Comparison of ENCODE assay signal across 18 cellular contexts in genomic region chr7:98923512-98923911, GRCh38. TPM values are rescaled to one million over a fixed set of nuclear protein-coding genes. Genes with fewer than 3 reads are reported as not detected.
DNase-seq lines count a peak whose midpoint lies in the region; ATAC-seq and TF ChIP-seq lines count a peak whose summit lies in the region.
"Had no signal": no experiment of that assay in that cellular context is flagged by ENCODE, and none has a peak within 500 bp of the region (broad histone marks: within the 10 kb centered on the region; RNA-seq: fewer than 3 reads in every experiment).

No MANE protein-coding gene starts in this region.

- no peaks in the 10 kb centered on the region for H4K20me1 ChIP-seq in mammary epithelial cell (ENCODE audit: insufficient read depth, low read length)

- WGBS in mammary epithelial cell (ENCODE audit: low coverage, missing lambda C conversion rate) = 77% methylated on average over 5 of the region's 5 CpGs

- BruUV-seq in MCF 10A (replicated peaks; lab: Mats Ljungman, UMichigan) (no TSS peak), mammary epithelial cell (replicated peaks; lab: Mats Ljungman, UMichigan) (no TSS peak)

- H3K4me3 Mint-ChIP-seq in MCF 10A (ENCODE audit: unreplicated experiment) = no peak overlapping the region
- no peak overlapping the region for H3K4me3 Mint-ChIP-seq in T-helper 17 cell
- H3K4me3 Mint-ChIP-seq in stimulated activated effector memory CD8-positive, alpha-beta T cell treated with anti-CD3 and anti-CD28 coated beads, Interleukin-12 subunit alpha, Interleukin-12 subunit beta, amount 100 ng/mL, for 72 hours = no peak overlapping the region
- H3K4me3 Mint-ChIP-seq: CD8-positive, alpha-beta T cell had no signal

- POLR2A ChIA-PET in MCF 10A (lab: Yijun Ruan, JAX) = no interaction called here

- H3K4me1 ChIP-seq in mammary epithelial cell (ENCODE audit: insufficient read depth, low read length) = no peaks in the 10 kb centered on the region
- H3K4me1 ChIP-seq: BLaER1 had no signal

- H3K4me2 ChIP-seq in mammary epithelial cell (ENCODE audit: insufficient read depth, low read depth, low read length) = no peak overlapping the region
- H3K4me2 ChIP-seq: BLaER1 had no signal

- H3K27me3 ChIP-seq in mammary epithelial cell (ENCODE audit: insufficient read depth, low read length) = no peaks in the 10 kb centered on the region
- H3K27me3 ChIP-seq: BLaER1 had no signal

- intact Hi-C loops in MCF 10A (cut with micrococcal nuclease) = no loop called here
- intact Hi-C loops in mammary epithelial cell (cut with micrococcal nuclease) = no loop called here

- H3K4me1 Mint-ChIP-seq in MCF 10A (ENCODE audit: insufficient read depth, unreplicated experiment) (peaks cover 11% of the 10 kb centered on the region), T-helper 17 cell (no peaks in the 10 kb centered on the region)
- peaks cover 14% of the 10 kb centered on the region for H3K4me1 Mint-ChIP-seq in stimulated activated effector memory CD8-positive, alpha-beta T cell treated with anti-CD3 and anti-CD28 coated beads, Interleukin-12 subunit alpha, Interleukin-12 subunit beta, amount 100 ng/mL, for 72 hours
- H3K4me1 Mint-ChIP-seq: H9 had no signal

- no peak for TF ChIP-seq CTCF in MCF 10A (IDR thresholded peaks at IDR 0.05; ENCODE audit: unreplicated experiment)
- TF ChIP-seq CTCF in mammary epithelial cell (conservative IDR thresholded peaks at IDR 0.05 in 1 of 2, IDR thresholded peaks at IDR 0.05 in 1 of 2; ENCODE audit: extremely low read depth in 1 of 2, insufficient read depth in 1 of 2, low read depth in 1 of 2, low read length in 2 of 2) = no peak
- no peak for TF ChIP-seq CTCF in GM13976 (IDR thresholded peaks at IDR 0.05; ENCODE audit: borderline replicate concordance, control extremely low read depth, extremely low read depth, insufficient read depth, missing control alignments)

- CTCF ChIA-PET in MCF 10A (lab: Yijun Ruan, JAX) (interaction anchor here (0.6 to 1.2 kb wide), 5 partner anchors 22 to 502 kb away, joined by 3 to 4 read pairs (median 3); no protein-coding TSS in a partner anchor), mammary epithelial cell (lab: Charles Lee; ENCODE audit: low non-redundant PET) (no interaction called here)

- H3K4me3 ChIP-seq in mammary epithelial cell (replicated peaks in 1 of 3; ENCODE audit: insufficient read depth in 1 of 3, low read depth in 2 of 3, low read length in 3 of 3) = no peak overlapping the region
- H3K4me3 ChIP-seq: BLaER1, GM12878 had no signal

- H3K27ac Mint-ChIP-seq in MCF 10A (ENCODE audit: low read depth, unreplicated experiment) (peak overlapping the region; percentile 23), T-helper 17 cell (peak overlapping the region; percentile 51)
- peak overlapping the region; percentile 69 for H3K27ac Mint-ChIP-seq in stimulated activated effector memory CD8-positive, alpha-beta T cell treated with anti-CD3 and anti-CD28 coated beads, Interleukin-12 subunit alpha, Interleukin-12 subunit beta, amount 100 ng/mL, for 72 hours
- H3K27ac Mint-ChIP-seq: CD8-positive, alpha-beta T cell had no signal

- peaks cover 25% of the 10 kb centered on the region for H3K36me3 ChIP-seq in mammary epithelial cell (ENCODE audit: insufficient read depth, low read length)

- H2AFZ ChIP-seq in mammary epithelial cell (ENCODE audit: low read depth, low read length) = no peak overlapping the region

- H3K27ac ChIP-seq in mammary epithelial cell (ENCODE audit: insufficient read depth, low read depth, low read length) = no peak overlapping the region
- H3K27ac ChIP-seq: BLaER1 had no signal

- DNase-seq in MCF 10A (ENCODE audit: unreplicated experiment) (no peak), mammary epithelial cell (no peak), T-helper 17 cell (no peak), cerebellar cortex (ENCODE audit: low spot score) (peak; percentile 36), GM13976 (ENCODE audit: low spot score) (no peak)
- no peak for DNase-seq in stimulated activated effector memory CD8-positive, alpha-beta T cell treated with anti-CD3 and anti-CD28 coated beads, Interleukin-12 subunit alpha, Interleukin-12 subunit beta, amount 100 ng/mL, for 72 hours (ENCODE audit: low spot score in 2 of 2)
- no peak for DNase-seq in activated effector memory CD4-positive, alpha-beta T cell treated with anti-CD3 and anti-CD28 coated beads, Interleukin-2, amount 50 U/mL, for 16 hours
- no peak for DNase-seq in activated CD8-positive, alpha-beta memory T cell treated with anti-CD3 and anti-CD28 coated beads, Interleukin-2, amount 50 U/mL, for 4 hours
- DNase-seq: 8988T; CD8-positive, alpha-beta T cell; COR-L47; DMS 273 treated with DMSO at 0.1 percent for 48 hours; DND-41; EL; H9 had no signal

- H3K9me3 ChIP-seq in mammary epithelial cell (replicated peaks; ENCODE audit: insufficient read depth, low read length) (no peaks in the 10 kb centered on the region), T-helper 17 cell (ENCODE audit: control insufficient read depth, low read length, poor library complexity, severe bottlenecking) (no peaks in the 10 kb centered on the region)
- H3K9me3 ChIP-seq: BLaER1 had no signal

- in situ Hi-C loops in mammary epithelial cell (cut with MboI; ENCODE audit: low sequenced_read_pairs in 2 of 2) (no loop called here), GM13976 (cut with MboI; ENCODE audit: low sequenced_read_pairs, unreplicated experiment) (no loop called here)

- no peak for ATAC-seq in T-helper 17 cell
- ATAC-seq in stimulated activated effector memory CD8-positive, alpha-beta T cell treated with anti-CD3 and anti-CD28 coated beads, Interleukin-12 subunit alpha, Interleukin-12 subunit beta, amount 100 ng/mL, for 72 hours = no peak
- ATAC-seq: CD8-positive, alpha-beta T cell; GM12878 had no signal

- no peaks in the 10 kb centered on the region for H3K9me3 Mint-ChIP-seq in MCF 10A (ENCODE audit: unreplicated experiment)
- no peaks in the 10 kb centered on the region for H3K9me3 Mint-ChIP-seq in stimulated activated effector memory CD8-positive, alpha-beta T cell treated with anti-CD3 and anti-CD28 coated beads, Interleukin-12 subunit alpha, Interleukin-12 subunit beta, amount 100 ng/mL, for 72 hours
- H3K9me3 Mint-ChIP-seq: CD8-positive, alpha-beta T cell; H9 had no signal

- H3K9ac ChIP-seq in mammary epithelial cell (ENCODE audit: insufficient read depth, low read length) = no peak overlapping the region

- H3K79me2 ChIP-seq in mammary epithelial cell (ENCODE audit: insufficient read depth, low read length) = no peaks in the 10 kb centered on the region

- peaks cover 98% of the 10 kb centered on the region for H3K36me3 Mint-ChIP-seq in MCF 10A (ENCODE audit: insufficient read depth, unreplicated experiment)
- H3K36me3 Mint-ChIP-seq in T-helper 17 cell (ENCODE audit: low read depth) = peaks cover 29% of the 10 kb centered on the region
- H3K36me3 Mint-ChIP-seq in stimulated activated effector memory CD8-positive, alpha-beta T cell treated with anti-CD3 and anti-CD28 coated beads, Interleukin-12 subunit alpha, Interleukin-12 subunit beta, amount 100 ng/mL, for 72 hours = peaks cover 99% of the 10 kb centered on the region

- dilution Hi-C loops in mammary epithelial cell (cut with HindIII; ENCODE audit: low sequenced_read_pairs) = no loop called here

- H3K27me3 Mint-ChIP-seq in MCF 10A (ENCODE audit: insufficient read depth, unreplicated experiment) (no peaks in the 10 kb centered on the region), T-helper 17 cell (no peaks in the 10 kb centered on the region)

RNA-seq across cellular contexts. Expression of gene TRRAP, which starts 45.2 kb away (rescaled TPM):
- total RNA-seq in MCF 10A (2022) (30.4 and 31.5 TPM in 2 replicates), mammary epithelial cell (10 to 100 TPM; 18.3 to 29.1 TPM), T-helper 17 cell (10 to 100 TPM; 70.1 to 77.2 TPM)
- polyA plus RNA-seq in mammary epithelial cell = 12.7 TPM
- 47.2 TPM for polyA minus RNA-seq in mammary epithelial cell

RNA-seq across cellular contexts. Expression of gene TMEM130, which starts 53.7 kb away (rescaled TPM):
- total RNA-seq in MCF 10A (2022) = not detected in 2 replicates
- total RNA-seq in mammary epithelial cell = not detected
- polyA plus RNA-seq in mammary epithelial cell = not detected
- polyA minus RNA-seq in mammary epithelial cell = not detected
- under 1 TPM in 1 of 2 donors, not detected in 1; 0.22 TPM for total RNA-seq in T-helper 17 cell
- total RNA-seq: A673; CD8-positive, alpha-beta T cell had no signal
